In genomic region chr11:72338741-72339140, GRCh38 we compare ENCODE assay signal across 25 cellular contexts.
DNase-seq lines count a peak whose midpoint lies in the region; TF ChIP-seq lines count a peak whose summit lies in the region.
"Had no signal": no experiment of that assay in that cellular context is flagged by ENCODE, and none has a peak within 500 bp of the region (broad histone marks: within the 10 kb centered on the region; RNA-seq: fewer than 3 reads in every experiment).

No MANE protein-coding gene starts in this region.

- CTCF ChIA-PET in SK-N-SH (lab: Yijun Ruan, JAX), result interaction anchor here (1.2 to 36.9 kb wide), 4 partner anchors 15 to 101 kb away, joined by 4 to 637 read pairs (median 8); no protein-coding TSS in a partner anchor

- H3F3A ChIP-seq in GM23248 (ENCODE audit: insufficient read depth) (no peaks in the 10 kb centered on the region), SK-N-SH (replicated peaks; ENCODE audit: insufficient read depth) (peaks cover 2% of the 10 kb centered on the region)

- H3K4me1 ChIP-seq in GM23248 (ENCODE audit: insufficient read depth) (no peaks in the 10 kb centered on the region; the same call in 1 of the 2 replicates), SK-N-SH (ENCODE audit: control insufficient read depth in 1 of 2, insufficient read depth in 2 of 2, low read depth in 1 of 2, low read length in 1 of 2) (peaks cover 18 to 84% of the 10 kb centered on the region in 2 experiments; a peak in 3 of 4 replicates), hepatocyte (ENCODE audit: insufficient read depth) (no peaks in the 10 kb centered on the region)
- H3K4me1 ChIP-seq: stomach, tibial nerve had no signal

- H3K27ac ChIP-seq in GM23248, result no peak overlapping the region
- H3K27ac ChIP-seq in SK-N-SH (ENCODE audit: low read depth in 2 of 2, low read length in 1 of 2), result peak overlapping the region; percentile 15 to 99; a peak in 3 of 4 replicates
- H3K27ac ChIP-seq in hepatocyte, result no peak overlapping the region
- H3K27ac ChIP-seq: BLaER1 treated with 17β-estradiol and CSF1 and Interleukin-3, amounts not matched to agents 10 nM and 100 nM; esophagus muscularis mucosa; left lung; SK-N-MC; stomach; tibial nerve had no signal

- H4K20me1 ChIP-seq in GM23248 (ENCODE audit: insufficient read depth) (no peaks in the 10 kb centered on the region), SK-N-SH (ENCODE audit: insufficient read depth) (no peaks in the 10 kb centered on the region), hepatocyte (ENCODE audit: insufficient read depth, poor library complexity, severe bottlenecking) (no peaks in the 10 kb centered on the region)

- H3K9me3 ChIP-seq in GM23248 (ENCODE audit: low read depth) (no peaks in the 10 kb centered on the region), SK-N-SH (no peaks in the 10 kb centered on the region), hepatocyte (ENCODE audit: low read depth) (no peaks in the 10 kb centered on the region)
- H3K9me3 ChIP-seq: BLaER1 treated with 17β-estradiol and CSF1 and Interleukin-3, amounts not matched to agents 10 nM and 100 nM; esophagus muscularis mucosa; left lung; stomach; tibial nerve had no signal

- no peaks in the 10 kb centered on the region for H3K9me2 ChIP-seq in GM23248 (ENCODE audit: insufficient read depth)
- no peaks in the 10 kb centered on the region for H3K9me2 ChIP-seq in SK-N-SH
- no peaks in the 10 kb centered on the region for H3K9me2 ChIP-seq in hepatocyte (replicated peaks; ENCODE audit: insufficient read depth)

- POLR2A ChIA-PET in SK-N-SH (lab: Yijun Ruan, JAX), result interaction anchor here (0.9 to 1.3 kb wide), 4 partner anchors 9 to 102 kb away, joined by 3 to 5 read pairs (median 4); partner anchors contain the start of gene PHOX2A

- in situ Hi-C loops in GM23248 (cut with MboI), result no loop called here

- 90 to 92% methylated on average over 1 of the region's 1 CpG for WGBS in GM23248 (ENCODE audit: low coverage in 1 of 2, low lambda C conversion rate in 2 of 2, missing lambda C conversion rate in 2 of 2), 2 experiments
- 67% methylated on average over 1 of the region's 1 CpG for WGBS in SK-N-SH (ENCODE audit: low lambda C conversion rate)
- WGBS in hepatocyte (ENCODE audit: low lambda C conversion rate, missing lambda C conversion rate), result 94% methylated on average over 1 of the region's 1 CpG

- TF ChIP-seq CTCF in SK-N-SH (IDR thresholded peaks at IDR 0.05) (no peak), fibroblast of villous mesenchyme (IDR thresholded peaks at IDR 0.05; ENCODE audit: insufficient read depth, low read depth, low read length) (no peak), hepatocyte (IDR thresholded peaks at IDR 0.05; ENCODE audit: poor library complexity) (no peak)

- DNase-seq in A172 (ENCODE audit: low spot score) (peak; percentile 41), GM23248 (peak; percentile 35), SK-N-SH (no peak), fibroblast of villous mesenchyme (ENCODE audit: low read depth) (peak; percentile 47), hepatocyte (ENCODE audit: low spot score) (no peak), medulla oblongata (ENCODE audit: extremely low spot score) (no peak), HuH-7 (ENCODE audit: low spot score) (no peak)
- DNase-seq in central memory CD4-positive, alpha-beta T cell, result no peak
- DNase-seq: activated B cell treated with CpG ODN at 0.5 μM for 24 hours; activated CD4-positive, alpha-beta memory T cell treated with anti-CD3 and anti-CD28 coated beads for 36 hours; activated naive CD8-positive, alpha-beta T cell treated with anti-CD3 and anti-CD28 coated beads for 36 hours; effector memory CD8-positive, alpha-beta T cell; head of caudate nucleus; left lung; midbrain; NCI-H2081 treated with DMSO at 0.1 percent for 48 hours; nephron progenitor cell; RPMI8226; stimulated activated CD4-positive, alpha-beta T cell treated with anti-CD3 and anti-CD28 coated beads, Interleukin-15, amount 100 ng/mL, for 24 hours; stomach; T-helper 9 cell had no signal

- H3K27me3 ChIP-seq in GM23248 (replicated peaks; ENCODE audit: insufficient read depth) (no peaks in the 10 kb centered on the region), SK-N-SH (ENCODE audit: insufficient read depth) (no peaks in the 10 kb centered on the region), hepatocyte (no peaks in the 10 kb centered on the region)
- H3K27me3 ChIP-seq: BLaER1 treated with 17β-estradiol and CSF1 and Interleukin-3, amounts not matched to agents 10 nM and 100 nM; esophagus muscularis mucosa; left lung; stomach; tibial nerve had no signal

- H3K79me2 ChIP-seq in GM23248 (ENCODE audit: insufficient read depth) (no peaks in the 10 kb centered on the region), SK-N-SH (ENCODE audit: insufficient read depth) (no peaks in the 10 kb centered on the region), hepatocyte (no peaks in the 10 kb centered on the region)

- H3K9ac ChIP-seq in GM23248 (no peak overlapping the region), SK-N-SH (no peak overlapping the region)
- H3K9ac ChIP-seq: BLaER1 treated with 17β-estradiol and CSF1 and Interleukin-3, amounts not matched to agents 10 nM and 100 nM had no signal

- H3K4me2 ChIP-seq in GM23248 (ENCODE audit: unreplicated experiment) (no peak overlapping the region), SK-N-SH (no peak overlapping the region), hepatocyte (no peak overlapping the region)

- H2AFZ ChIP-seq in GM23248 (no peak overlapping the region), SK-N-SH (ENCODE audit: low read depth) (no peak overlapping the region), hepatocyte (no peak overlapping the region)

- H3K4me3 ChIP-seq in GM23248, result no peak overlapping the region
- no peak overlapping the region for H3K4me3 ChIP-seq in SK-N-SH (ENCODE audit: low read depth in 2 of 2, low read length in 1 of 2)
- H3K4me3 ChIP-seq in fibroblast of villous mesenchyme (ENCODE audit: low read depth, low read length), result no peak overlapping the region
- H3K4me3 ChIP-seq in hepatocyte, result no peak overlapping the region
- H3K4me3 ChIP-seq: BLaER1 treated with 17β-estradiol and CSF1 and Interleukin-3, amounts not matched to agents 10 nM and 100 nM; esophagus muscularis mucosa; left lung; SK-N-MC; stomach; tibial nerve had no signal

- TF ChIP-seq EP300 in SK-N-SH (IDR thresholded peaks at IDR 0.05; ENCODE audit: borderline replicate concordance in 1 of 2, low read depth in 1 of 2, low read length in 1 of 2), result peak in 1 of 2 experiments; percentile 66; a peak in 1 of 4 replicates

- H3K36me3 ChIP-seq in GM23248 (ENCODE audit: low read depth) (no peaks in the 10 kb centered on the region), SK-N-SH (replicated peaks in 1 of 2; ENCODE audit: control insufficient read depth in 1 of 2, insufficient read depth in 2 of 2, low read length in 1 of 2) (peaks cover 0 to 12% of the 10 kb centered on the region in 2 experiments), hepatocyte (replicated peaks; ENCODE audit: insufficient read depth, low read depth) (no peaks in the 10 kb centered on the region)
- H3K36me3 ChIP-seq: tibial nerve had no signal

- TF ChIP-seq RAD21 in SK-N-SH (IDR thresholded peaks at IDR 0.05; ENCODE audit: low read length), result no peak

TF ChIP-seq in SK-N-SH, 30 proteins besides CTCF, POLR2A, EP300 and RAD21:
- peak; percentile 74 for TF ChIP-seq PBX3 (IDR thresholded peaks at IDR 0.05)
- TF ChIP-seq NFIC (IDR thresholded peaks at IDR 0.05; ENCODE audit: borderline replicate concordance), result peak; percentile 83
- peak; percentile 76 for TF ChIP-seq TCF12 (IDR thresholded peaks at IDR 0.05)
- no peak for TF ChIP-seq JUND (IDR thresholded peaks at IDR 0.05)
- TF ChIP-seq GABPA (IDR thresholded peaks at IDR 0.05; ENCODE audit: low read depth), result no peak
- 0 out of 2 replicates have a peak, but pooled peaks have one; percentile 9 for TF ChIP-seq RXRA (IDR thresholded peaks at IDR 0.05; ENCODE audit: borderline replicate concordance, low read depth)

Comparison
In these comparisons a context has a peak if more than half of its experiments do, and no peak if none do; other contexts are left out.
1. DNase-seq: peak in A172 (single experiment), GM23248 (single experiment) and fibroblast of villous mesenchyme (single experiment); none in SK-N-SH (single experiment), hepatocyte (single experiment), medulla oblongata (single experiment), central memory CD4-positive, alpha-beta T cell (single experiment) and HuH-7 (single experiment).
2. H3K27ac ChIP-seq: peak in SK-N-SH (2 of 2); none in GM23248 (single experiment) and hepatocyte (single experiment).